In genomic region chr1:56291374-56291841, GRCh38 we compare ENCODE assay signal across 20 cellular contexts.
DNase-seq lines count a peak whose midpoint lies in the region; ATAC-seq and TF ChIP-seq lines count a peak whose summit lies in the region.
"Had no signal": no experiment of that assay in that cellular context is flagged by ENCODE, and none has a peak within 500 bp of the region (broad histone marks: within the 10 kb centered on the region; RNA-seq: fewer than 3 reads in every experiment).

No MANE protein-coding gene starts in this region.

- no peaks in the 10 kb centered on the region for H3K79me2 ChIP-seq in osteoblast (ENCODE audit: insufficient read depth, low read length)
- H3K79me2 ChIP-seq in PC-3 (ENCODE audit: low read length) = no peaks in the 10 kb centered on the region

- H3K36me3 ChIP-seq in osteoblast (ENCODE audit: insufficient read depth, low read length) (no peaks in the 10 kb centered on the region), PC-3 (ENCODE audit: low read depth, low read length) (no peaks in the 10 kb centered on the region)

- no peaks in the 10 kb centered on the region for H3K9me3 Mint-ChIP-seq in CD4-positive, alpha-beta T cell
- H3K9me3 Mint-ChIP-seq: T-helper 1 cell treated with Interleukin-12 subunit alpha and Interleukin-12 subunit beta and Interleukin-4 antibody, amounts not matched to agents 30 μg/mL and 1 μg/mL, for 36 hours had no signal

- no peaks in the 10 kb centered on the region; the same call in 1 of the 2 replicates for H3K9me2 ChIP-seq in PC-3 (replicated peaks; ENCODE audit: low read length)

- DNase-seq in AG10803 (ENCODE audit: low read depth) = peak; percentile 74
- peak; percentile 59 for DNase-seq in astrocyte of the hippocampus (ENCODE audit: low read depth, low spot score)
- DNase-seq in left cardiac atrium = peak; percentile 55
- peak; percentile 2 for DNase-seq in osteoblast (ENCODE audit: insufficient read length, low spot score, missing footprints)
- DNase-seq in GM19238 (ENCODE audit: insufficient read length, low spot score) = no peak
- no peak for DNase-seq in PC-3
- DNase-seq in CD4-positive, alpha-beta T cell = no peak
- DNase-seq in LoVo (ENCODE audit: low spot score) = no peak
- DNase-seq: activated CD8-positive, alpha-beta memory T cell treated with anti-CD3 and anti-CD28 coated beads for 24 hours; CD4-positive, alpha-beta memory T cell; central memory CD4-positive, alpha-beta T cell; DND-41; HFFc6; naive thymus-derived CD8-positive, alpha-beta T cell; NCI-H187; NCI-H446; SHP77 treated with DMSO at 0.1 percent for 48 hours had no signal

- TF ChIP-seq CTCF in AG10803 (conservative IDR thresholded peaks at IDR 0.05; ENCODE audit: low read length) (no peak), osteoblast (IDR thresholded peaks at IDR 0.05; ENCODE audit: extremely low read depth, low read depth, low read length) (no peak), PC-3 (conservative IDR thresholded peaks at IDR 0.05; ENCODE audit: low read depth, low read length) (no peak)
- TF ChIP-seq CTCF in CD4-positive, alpha-beta T cell (IDR thresholded peaks at IDR 0.05) = no peak

- H2AFZ ChIP-seq in osteoblast (ENCODE audit: low read length) = no peak overlapping the region
- H2AFZ ChIP-seq in PC-3 (ENCODE audit: low read length) = no peak overlapping the region

- CTCF ChIA-PET in PC-3 (lab: Charles Lee) = no interaction called here
- CTCF ChIA-PET in CD4-positive, alpha-beta T cell (lab: Charles Lee) = no interaction called here

- POLR2A ChIA-PET in PC-3 (lab: Charles Lee; ENCODE audit: unreplicated experiment) = no interaction called here
- POLR2A ChIA-PET in CD4-positive, alpha-beta T cell (lab: Charles Lee) = no interaction called here

- H3K27ac ChIP-seq in osteoblast (ENCODE audit: low read depth, low read length) (no peak overlapping the region), PC-3 (ENCODE audit: low read length) (no peak overlapping the region)
- H3K27ac ChIP-seq in CD4-positive, alpha-beta T cell (ENCODE audit: low read depth, low read length) = no peak overlapping the region

- no peaks in the 10 kb centered on the region for H3K4me1 Mint-ChIP-seq in CD4-positive, alpha-beta T cell (ENCODE audit: low read depth)
- H3K4me1 Mint-ChIP-seq: CD4-positive, alpha-beta memory T cell; stimulated activated effector memory CD8-positive, alpha-beta T cell treated with anti-CD3 and anti-CD28 coated beads, Interleukin-12 subunit alpha, Interleukin-12 subunit beta, amount 100 ng/mL, for 72 hours had no signal

- H3K27me3 ChIP-seq in osteoblast (ENCODE audit: insufficient read depth, low read length) = no peaks in the 10 kb centered on the region
- H3K27me3 ChIP-seq in PC-3 (ENCODE audit: low read length) = no peaks in the 10 kb centered on the region
- H3K27me3 ChIP-seq in CD4-positive, alpha-beta T cell (ENCODE audit: control insufficient read depth, insufficient read depth, low read length) = no peaks in the 10 kb centered on the region

- ATAC-seq in left cardiac atrium (peak; percentile 58 to 83), PC-3 (no peak)
- ATAC-seq in CD4-positive, alpha-beta T cell (ENCODE audit: poor library complexity) = no peak
- ATAC-seq: naive thymus-derived CD8-positive, alpha-beta T cell; stimulated activated effector memory CD8-positive, alpha-beta T cell treated with anti-CD3 and anti-CD28 coated beads, Interleukin-12 subunit alpha, Interleukin-12 subunit beta, amount 100 ng/mL, for 72 hours had no signal

- no peak overlapping the region for H3K27ac Mint-ChIP-seq in CD4-positive, alpha-beta T cell
- H3K27ac Mint-ChIP-seq: CD4-positive, alpha-beta memory T cell; HFFc6; naive thymus-derived CD8-positive, alpha-beta T cell; stimulated activated effector memory CD8-positive, alpha-beta T cell treated with anti-CD3 and anti-CD28 coated beads, Interleukin-12 subunit alpha, Interleukin-12 subunit beta, amount 100 ng/mL, for 72 hours; T-helper 1 cell treated with Interleukin-12 subunit alpha and Interleukin-12 subunit beta and Interleukin-4 antibody, amounts not matched to agents 30 μg/mL and 1 μg/mL, for 36 hours; type B pancreatic cell had no signal

- no TSS peak for BruUV-seq in PC-3 (replicated peaks; lab: Mats Ljungman, UMichigan)

- no peak overlapping the region for H3K4me3 Mint-ChIP-seq in CD4-positive, alpha-beta T cell
- H3K4me3 Mint-ChIP-seq: CD4-positive, alpha-beta memory T cell; HFFc6; naive thymus-derived CD8-positive, alpha-beta T cell; stimulated activated effector memory CD8-positive, alpha-beta T cell treated with anti-CD3 and anti-CD28 coated beads, Interleukin-12 subunit alpha, Interleukin-12 subunit beta, amount 100 ng/mL, for 72 hours; T-helper 1 cell treated with Interleukin-12 subunit alpha and Interleukin-12 subunit beta and Interleukin-4 antibody, amounts not matched to agents 30 μg/mL and 1 μg/mL, for 36 hours; type B pancreatic cell had no signal

- H3K4me2 ChIP-seq in osteoblast (ENCODE audit: insufficient read depth, low read length) = no peak overlapping the region
- H3K4me2 ChIP-seq in PC-3 (ENCODE audit: low read length) = no peak overlapping the region

- H3F3A ChIP-seq in PC-3 (ENCODE audit: low read length, unreplicated experiment) = no peaks in the 10 kb centered on the region

- intact Hi-C loops in left cardiac atrium (cut with DNase I) = no loop called here
- intact Hi-C loops in PC-3 (cut with micrococcal nuclease) = no loop called here
- intact Hi-C loops in CD4-positive, alpha-beta T cell (cut with DNase I, micrococcal nuclease) = no loop called here

- no peaks in the 10 kb centered on the region for H3K4me1 ChIP-seq in osteoblast (ENCODE audit: insufficient read depth, low read length)
- H3K4me1 ChIP-seq in PC-3 (ENCODE audit: insufficient read depth, low read length) = peaks cover 5% of the 10 kb centered on the region; the same call in 1 of the 2 replicates

- H3K9me3 ChIP-seq in osteoblast (ENCODE audit: low read depth, low read length) (no peaks in the 10 kb centered on the region), PC-3 (ENCODE audit: low read length) (no peaks in the 10 kb centered on the region)
- no peaks in the 10 kb centered on the region for H3K9me3 ChIP-seq in CD4-positive, alpha-beta T cell (ENCODE audit: control insufficient read depth, low read length)

- H4K20me1 ChIP-seq in osteoblast (ENCODE audit: insufficient read depth, low read length) (no peaks in the 10 kb centered on the region), PC-3 (ENCODE audit: low read length) (no peaks in the 10 kb centered on the region)

- H3K4me3 ChIP-seq in AG10803 (ENCODE audit: low read length) (no peak overlapping the region), osteoblast (ENCODE audit: insufficient read depth, low read length) (no peak overlapping the region), PC-3 (ENCODE audit: low read length) (no peak overlapping the region)

- no peak overlapping the region for H3K9ac ChIP-seq in PC-3 (ENCODE audit: low read length)

- H3K36me3 Mint-ChIP-seq in CD4-positive, alpha-beta T cell (ENCODE audit: low read depth) = no peaks in the 10 kb centered on the region
- H3K36me3 Mint-ChIP-seq: CD4-positive, alpha-beta memory T cell; naive thymus-derived CD8-positive, alpha-beta T cell; stimulated activated effector memory CD8-positive, alpha-beta T cell treated with anti-CD3 and anti-CD28 coated beads, Interleukin-12 subunit alpha, Interleukin-12 subunit beta, amount 100 ng/mL, for 72 hours; type B pancreatic cell had no signal

- no peaks in the 10 kb centered on the region for H3K27me3 Mint-ChIP-seq in CD4-positive, alpha-beta T cell
- H3K27me3 Mint-ChIP-seq: CD4-positive, alpha-beta memory T cell; type B pancreatic cell had no signal

Comparison
In these comparisons a context has a peak if more than half of its experiments do, and no peak if none do; other contexts are left out.
1. DNase-seq: peak in AG10803 (single experiment), astrocyte of the hippocampus (single experiment), left cardiac atrium (single experiment) and osteoblast (single experiment); none in GM19238 (single experiment), PC-3 (single experiment), CD4-positive, alpha-beta T cell (0 of 10) and LoVo (single experiment).
2. ATAC-seq: peak in left cardiac atrium (2 of 2); none in PC-3 (single experiment) and CD4-positive, alpha-beta T cell (single experiment).